In the genomic region with DNA sequence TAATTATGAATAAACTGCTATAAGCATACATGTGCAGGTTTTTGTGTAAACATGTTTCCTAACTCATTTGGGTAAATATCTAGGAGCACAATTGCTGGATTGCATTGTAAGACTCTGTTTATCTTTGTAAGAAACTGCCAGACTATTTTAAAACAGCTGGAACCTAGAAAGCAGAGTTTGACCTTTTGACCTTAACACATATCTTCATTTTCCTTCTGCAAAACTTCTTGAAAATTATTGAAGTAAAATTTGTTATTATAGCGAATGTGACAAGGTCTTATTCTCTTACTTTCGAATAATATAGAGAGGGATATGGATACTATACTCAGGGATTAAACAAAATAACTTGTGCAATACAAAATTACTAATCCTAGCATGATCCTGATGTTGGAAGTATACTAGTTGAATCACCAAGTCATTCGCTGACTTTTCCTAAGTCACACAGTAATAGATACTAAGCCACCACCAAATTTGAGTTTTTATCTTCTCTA, we compare ENCODE assay signal across 1 cellular context.
TF ChIP-seq lines count a peak whose summit lies in the region.

No MANE protein-coding gene starts in this region.

TF ChIP-seq in K562, 482 proteins besides CTCF, POLR2A, EP300 and RAD21:
- TF ChIP-seq SMARCA4 (IDR thresholded peaks at IDR 0.05) (0 out of 2 replicates have a peak, but pooled peaks have one; percentile 37), ARID1B (IDR thresholded peaks at IDR 0.05) (peak; percentile 75), GATAD2B (IDR thresholded peaks at IDR 0.05; ENCODE audit: borderline replicate concordance) (0 out of 2 replicates have a peak, but pooled peaks have one; percentile 46), TCF3 (CRISPR knock-in tag; IDR thresholded peaks at IDR 0.05) (peak; percentile 59), NR2C2 (CRISPR knock-in tag; IDR thresholded peaks at IDR 0.05) (no peak), NR2C2 (tag; IDR thresholded peaks at IDR 0.05) (peak; percentile 59), GTF2A2 (tag; IDR thresholded peaks at IDR 0.05) (no peak), CBFA2T2 (conservative IDR thresholded peaks at IDR 0.05) (peak; percentile 75), MCM7 (IDR thresholded peaks at IDR 0.05) (no peak), NFIC (IDR thresholded peaks at IDR 0.05) (peak; percentile 38; the same call in 1 of the 2 replicates), KDM1A (IDR thresholded peaks at IDR 0.05) (peak; percentile 50 to 51; a peak in 3 of 4 replicates), SOX6 (IDR thresholded peaks at IDR 0.05) (peak; percentile 75), CHD4 (IDR thresholded peaks at IDR 0.05; ENCODE audit: insufficient read depth, insufficient replicate concordance, low read depth, low read length, poor library complexity, severe bottlenecking) (no peak), TEAD4 (IDR thresholded peaks at IDR 0.05; ENCODE audit: low read length) (peak; percentile 65), TEAD4 (CRISPR knock-in tag; IDR thresholded peaks at IDR 0.05; ENCODE audit: borderline replicate concordance) (no peak), CBFA2T3 (IDR thresholded peaks at IDR 0.05) (peak; percentile 87), FOXM1 (IDR thresholded peaks at IDR 0.05; ENCODE audit: low read depth) (peak; percentile 22; the same call in 1 of the 2 replicates), FOXM1 (CRISPR knock-in tag; IDR thresholded peaks at IDR 0.05; ENCODE audit: low read depth) (no peak), FOXA1 (IDR thresholded peaks at IDR 0.05; ENCODE audit: borderline replicate concordance) (no peak), CEBPB (tag; IDR thresholded peaks at IDR 0.05) (peak; percentile 42), NCOR1 (IDR thresholded peaks at IDR 0.05) (peak; percentile 68), DACH1 (IDR thresholded peaks at IDR 0.05; ENCODE audit: partially characterized antibody) (peak; percentile 71), STAT5A (IDR thresholded peaks at IDR 0.05; ENCODE audit: borderline replicate concordance, low read length) (peak; percentile 26; the same call in 1 of the 2 replicates), ZNF175 (CRISPR knock-in tag; IDR thresholded peaks at IDR 0.05; ENCODE audit: low read depth) (peak; percentile 4; the same call in 1 of the 2 replicates), MYBL2 (IDR thresholded peaks at IDR 0.05; ENCODE audit: low read depth) (peak; percentile 14; the same call in 1 of the 2 replicates), MYBL2 (CRISPR knock-in tag; IDR thresholded peaks at IDR 0.05; ENCODE audit: borderline replicate concordance) (no peak), KDM5B (IDR thresholded peaks at IDR 0.05; ENCODE audit: insufficient replicate concordance, low read depth, low read length) (no peak), ESRRA (IDR thresholded peaks at IDR 0.05; ENCODE audit: borderline replicate concordance, low read depth) (0 out of 2 replicates have a peak, but pooled peaks have one; percentile 14), HDAC3 (IDR thresholded peaks at IDR 0.05; ENCODE audit: borderline replicate concordance, partially characterized antibody) (peak; percentile 39), ZFPM2 (CRISPR knock-in tag; IDR thresholded peaks at IDR 0.05) (no peak), TAF9B (IDR thresholded peaks at IDR 0.05; ENCODE audit: partially characterized antibody) (peak; percentile 47), DPF2 (IDR thresholded peaks at IDR 0.05) (peak; percentile 76), FOXK2 (conservative IDR thresholded peaks at IDR 0.05 in 1 of 2, IDR thresholded peaks at IDR 0.05 in 1 of 2; ENCODE audit: low read depth in 2 of 2) (peak; percentile 41 to 72; a peak in 3 of 4 replicates), EZH2 (IDR thresholded peaks at IDR 0.05; ENCODE audit: borderline replicate concordance, low read depth, low read length) (no peak), SNRNP70 (optimal IDR thresholded peaks at IDR 0.05; ENCODE audit: low read depth, low read length) (no peak), TAL1 (IDR thresholded peaks at IDR 0.05) (peak; percentile 68), NEUROD1 (IDR thresholded peaks at IDR 0.05; ENCODE audit: borderline replicate concordance, low read depth, low read length, partially characterized antibody) (no peak), LEF1 (IDR thresholded peaks at IDR 0.05) (0 out of 2 replicates have a peak, but pooled peaks have one; percentile 33), SMARCC2 (IDR thresholded peaks at IDR 0.05; ENCODE audit: low read depth) (peak; percentile 21; the same call in 1 of the 2 replicates), NR2C1 (IDR thresholded peaks at IDR 0.05) (peak; percentile 25; the same call in 1 of the 2 replicates), NR2C1 (tag; IDR thresholded peaks at IDR 0.05) (peak; percentile 39; the same call in 1 of the 2 replicates)
- TF ChIP-seq, protein P1, sequence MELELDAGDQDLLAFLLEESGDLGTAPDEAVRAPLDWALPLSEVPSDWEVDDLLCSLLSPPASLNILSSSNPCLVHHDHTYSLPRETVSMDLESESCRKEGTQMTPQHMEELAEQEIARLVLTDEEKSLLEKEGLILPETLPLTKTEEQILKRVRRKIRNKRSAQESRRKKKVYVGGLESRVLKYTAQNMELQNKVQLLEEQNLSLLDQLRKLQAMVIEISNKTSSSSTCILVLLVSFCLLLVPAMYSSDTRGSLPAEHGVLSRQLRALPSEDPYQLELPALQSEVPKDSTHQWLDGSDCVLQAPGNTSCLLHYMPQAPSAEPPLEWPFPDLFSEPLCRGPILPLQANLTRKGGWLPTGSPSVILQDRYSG (tag; conservative IDR thresholded peaks at IDR 0.05; ENCODE audit: low read depth) = no peak
- TF ChIP-seq, protein P2, sequence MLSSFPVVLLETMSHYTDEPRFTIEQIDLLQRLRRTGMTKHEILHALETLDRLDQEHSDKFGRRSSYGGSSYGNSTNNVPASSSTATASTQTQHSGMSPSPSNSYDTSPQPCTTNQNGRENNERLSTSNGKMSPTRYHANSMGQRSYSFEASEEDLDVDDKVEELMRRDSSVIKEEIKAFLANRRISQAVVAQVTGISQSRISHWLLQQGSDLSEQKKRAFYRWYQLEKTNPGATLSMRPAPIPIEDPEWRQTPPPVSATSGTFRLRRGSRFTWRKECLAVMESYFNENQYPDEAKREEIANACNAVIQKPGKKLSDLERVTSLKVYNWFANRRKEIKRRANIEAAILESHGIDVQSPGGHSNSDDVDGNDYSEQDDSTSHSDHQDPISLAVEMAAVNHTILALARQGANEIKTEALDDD (IDR thresholded peaks at IDR 0.05) = peak; percentile 78
- TF ChIP-seq, protein P3, sequence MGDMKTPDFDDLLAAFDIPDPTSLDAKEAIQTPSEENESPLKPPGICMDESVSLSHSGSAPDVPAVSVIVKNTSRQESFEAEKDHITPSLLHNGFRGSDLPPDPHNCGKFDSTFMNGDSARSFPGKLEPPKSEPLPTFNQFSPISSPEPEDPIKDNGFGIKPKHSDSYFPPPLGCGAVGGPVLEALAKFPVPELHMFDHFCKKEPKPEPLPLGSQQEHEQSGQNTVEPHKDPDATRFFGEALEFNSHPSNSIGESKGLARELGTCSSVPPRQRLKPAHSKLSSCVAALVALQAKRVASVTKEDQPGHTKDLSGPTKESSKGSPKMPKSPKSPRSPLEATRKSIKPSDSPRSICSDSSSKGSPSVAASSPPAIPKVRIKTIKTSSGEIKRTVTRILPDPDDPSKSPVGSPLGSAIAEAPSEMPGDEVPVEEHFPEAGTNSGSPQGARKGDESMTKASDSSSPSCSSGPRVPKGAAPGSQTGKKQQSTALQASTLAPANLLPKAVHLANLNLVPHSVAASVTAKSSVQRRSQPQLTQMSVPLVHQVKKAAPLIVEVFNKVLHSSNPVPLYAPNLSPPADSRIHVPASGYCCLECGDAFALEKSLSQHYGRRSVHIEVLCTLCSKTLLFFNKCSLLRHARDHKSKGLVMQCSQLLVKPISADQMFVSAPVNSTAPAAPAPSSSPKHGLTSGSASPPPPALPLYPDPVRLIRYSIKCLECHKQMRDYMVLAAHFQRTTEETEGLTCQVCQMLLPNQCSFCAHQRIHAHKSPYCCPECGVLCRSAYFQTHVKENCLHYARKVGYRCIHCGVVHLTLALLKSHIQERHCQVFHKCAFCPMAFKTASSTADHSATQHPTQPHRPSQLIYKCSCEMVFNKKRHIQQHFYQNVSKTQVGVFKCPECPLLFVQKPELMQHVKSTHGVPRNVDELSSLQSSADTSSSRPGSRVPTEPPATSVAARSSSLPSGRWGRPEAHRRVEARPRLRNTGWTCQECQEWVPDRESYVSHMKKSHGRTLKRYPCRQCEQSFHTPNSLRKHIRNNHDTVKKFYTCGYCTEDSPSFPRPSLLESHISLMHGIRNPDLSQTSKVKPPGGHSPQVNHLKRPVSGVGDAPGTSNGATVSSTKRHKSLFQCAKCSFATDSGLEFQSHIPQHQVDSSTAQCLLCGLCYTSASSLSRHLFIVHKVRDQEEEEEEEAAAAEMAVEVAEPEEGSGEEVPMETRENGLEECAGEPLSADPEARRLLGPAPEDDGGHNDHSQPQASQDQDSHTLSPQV (IDR thresholded peaks at IDR 0.05) = peak; percentile 17; the same call in 1 of the 2 replicates
- TF ChIP-seq, protein P4, sequence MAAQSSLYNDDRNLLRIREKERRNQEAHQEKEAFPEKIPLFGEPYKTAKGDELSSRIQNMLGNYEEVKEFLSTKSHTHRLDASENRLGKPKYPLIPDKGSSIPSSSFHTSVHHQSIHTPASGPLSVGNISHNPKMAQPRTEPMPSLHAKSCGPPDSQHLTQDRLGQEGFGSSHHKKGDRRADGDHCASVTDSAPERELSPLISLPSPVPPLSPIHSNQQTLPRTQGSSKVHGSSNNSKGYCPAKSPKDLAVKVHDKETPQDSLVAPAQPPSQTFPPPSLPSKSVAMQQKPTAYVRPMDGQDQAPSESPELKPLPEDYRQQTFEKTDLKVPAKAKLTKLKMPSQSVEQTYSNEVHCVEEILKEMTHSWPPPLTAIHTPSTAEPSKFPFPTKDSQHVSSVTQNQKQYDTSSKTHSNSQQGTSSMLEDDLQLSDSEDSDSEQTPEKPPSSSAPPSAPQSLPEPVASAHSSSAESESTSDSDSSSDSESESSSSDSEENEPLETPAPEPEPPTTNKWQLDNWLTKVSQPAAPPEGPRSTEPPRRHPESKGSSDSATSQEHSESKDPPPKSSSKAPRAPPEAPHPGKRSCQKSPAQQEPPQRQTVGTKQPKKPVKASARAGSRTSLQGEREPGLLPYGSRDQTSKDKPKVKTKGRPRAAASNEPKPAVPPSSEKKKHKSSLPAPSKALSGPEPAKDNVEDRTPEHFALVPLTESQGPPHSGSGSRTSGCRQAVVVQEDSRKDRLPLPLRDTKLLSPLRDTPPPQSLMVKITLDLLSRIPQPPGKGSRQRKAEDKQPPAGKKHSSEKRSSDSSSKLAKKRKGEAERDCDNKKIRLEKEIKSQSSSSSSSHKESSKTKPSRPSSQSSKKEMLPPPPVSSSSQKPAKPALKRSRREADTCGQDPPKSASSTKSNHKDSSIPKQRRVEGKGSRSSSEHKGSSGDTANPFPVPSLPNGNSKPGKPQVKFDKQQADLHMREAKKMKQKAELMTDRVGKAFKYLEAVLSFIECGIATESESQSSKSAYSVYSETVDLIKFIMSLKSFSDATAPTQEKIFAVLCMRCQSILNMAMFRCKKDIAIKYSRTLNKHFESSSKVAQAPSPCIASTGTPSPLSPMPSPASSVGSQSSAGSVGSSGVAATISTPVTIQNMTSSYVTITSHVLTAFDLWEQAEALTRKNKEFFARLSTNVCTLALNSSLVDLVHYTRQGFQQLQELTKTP (IDR thresholded peaks at IDR 0.05; ENCODE audit: low read depth in 1 of 2, partially characterized antibody in 2 of 2) = no peak
- TF ChIP-seq, protein P5, sequence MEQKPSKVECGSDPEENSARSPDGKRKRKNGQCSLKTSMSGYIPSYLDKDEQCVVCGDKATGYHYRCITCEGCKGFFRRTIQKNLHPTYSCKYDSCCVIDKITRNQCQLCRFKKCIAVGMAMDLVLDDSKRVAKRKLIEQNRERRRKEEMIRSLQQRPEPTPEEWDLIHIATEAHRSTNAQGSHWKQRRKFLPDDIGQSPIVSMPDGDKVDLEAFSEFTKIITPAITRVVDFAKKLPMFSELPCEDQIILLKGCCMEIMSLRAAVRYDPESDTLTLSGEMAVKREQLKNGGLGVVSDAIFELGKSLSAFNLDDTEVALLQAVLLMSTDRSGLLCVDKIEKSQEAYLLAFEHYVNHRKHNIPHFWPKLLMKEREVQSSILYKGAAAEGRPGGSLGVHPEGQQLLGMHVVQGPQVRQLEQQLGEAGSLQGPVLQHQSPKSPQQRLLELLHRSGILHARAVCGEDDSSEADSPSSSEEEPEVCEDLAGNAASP (IDR thresholded peaks at IDR 0.05) = no peak
- TF ChIP-seq, protein P6, sequence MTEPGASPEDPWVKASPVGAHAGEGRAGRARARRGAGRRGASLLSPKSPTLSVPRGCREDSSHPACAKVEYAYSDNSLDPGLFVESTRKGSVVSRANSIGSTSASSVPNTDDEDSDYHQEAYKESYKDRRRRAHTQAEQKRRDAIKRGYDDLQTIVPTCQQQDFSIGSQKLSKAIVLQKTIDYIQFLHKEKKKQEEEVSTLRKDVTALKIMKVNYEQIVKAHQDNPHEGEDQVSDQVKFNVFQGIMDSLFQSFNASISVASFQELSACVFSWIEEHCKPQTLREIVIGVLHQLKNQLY (CRISPR knock-in tag; conservative IDR thresholded peaks at IDR 0.05) = no peak
- TF ChIP-seq, protein P7, sequence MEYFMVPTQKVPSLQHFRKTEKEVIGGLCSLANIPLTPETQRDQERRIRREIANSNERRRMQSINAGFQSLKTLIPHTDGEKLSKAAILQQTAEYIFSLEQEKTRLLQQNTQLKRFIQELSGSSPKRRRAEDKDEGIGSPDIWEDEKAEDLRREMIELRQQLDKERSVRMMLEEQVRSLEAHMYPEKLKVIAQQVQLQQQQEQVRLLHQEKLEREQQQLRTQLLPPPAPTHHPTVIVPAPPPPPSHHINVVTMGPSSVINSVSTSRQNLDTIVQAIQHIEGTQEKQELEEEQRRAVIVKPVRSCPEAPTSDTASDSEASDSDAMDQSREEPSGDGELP (CRISPR knock-in tag; IDR thresholded peaks at IDR 0.05; ENCODE audit: borderline replicate concordance) = peak; percentile 17; the same call in 1 of the 2 replicates
